ENCODE assay signal across 8 cellular contexts in genomic region chr19:36214388-36215275, GRCh38. TPM values are rescaled to one million over a fixed set of nuclear protein-coding genes. Genes with fewer than 3 reads are reported as not detected.
DNase-seq lines count a peak whose midpoint lies in the region; ATAC-seq and TF ChIP-seq lines count a peak whose summit lies in the region.

Gene ZNF146 (plus strand): TSS chr19:36215106. CDS start chr19:36236441, 21,335 bp downstream.
Gene ZNF565 (minus strand): TSS chr19:36214665. CDS start chr19:36201985, 12,680 bp downstream.

- CTCF ChIA-PET in GM10248 (lab: Yijun Ruan, JAX), result interaction anchor here (1.1 kb wide), 1 partner anchor 154 kb away, joined by 4 read pairs; no protein-coding TSS in a partner anchor

- DNase-seq in GM10248 (ENCODE audit: extremely low spot score) (peak; percentile 95), NCI-H1048 (lab: John Stamatoyannopoulos, UW) (peak; percentile 92), SK-N-DZ (ENCODE audit: low spot score) (peak; percentile 98), glomerular visceral epithelial cell (ENCODE audit: extremely low spot score) (peak; percentile 99), occipital lobe (lab: John Stamatoyannopoulos, UW) (peak; percentile 97)
- peak; percentile 98 for DNase-seq in activated naive CD4-positive, alpha-beta T cell treated with anti-CD3 and anti-CD28 coated beads, Interleukin-2, amount 50 U/mL, for 16 hours

- POLR2A ChIA-PET in GM10248 (lab: Yijun Ruan, JAX), result interaction anchor here (0.5 to 1.3 kb wide), 5 partner anchors 33 to 1219 kb away, joined by 3 to 10 read pairs (median 7); partner anchors contain the start of genes ZFP14, ZNF345 and ZNF527

- no peak for TF ChIP-seq CTCF in GM10248 (IDR thresholded peaks at IDR 0.05; ENCODE audit: control extremely low read depth, extremely low read depth, low read depth, missing control alignments)

- ATAC-seq in HG02588 (IDR thresholded peaks at IDR 0.05; ENCODE audit: unreplicated experiment), result peak; percentile 90

- peak within 1 kb of the TSS; percentile 95 for H3K27ac ChIP-seq in temporal lobe (ENCODE audit: low read depth, low read length)

RNA-seq across cellular contexts. Expression of gene ZNF146, which starts in this region (rescaled TPM):
- polyA plus RNA-seq in SK-N-DZ (2014; cell fraction: cytosol; rRNA removed), result 145 and 146 TPM in 2 replicates
- 70.3 and 83.7 TPM in 2 replicates for polyA plus RNA-seq in SK-N-DZ (2014; cell fraction: nucleus; rRNA removed)
- 86.9 TPM for total RNA-seq in occipital lobe
- 87.8 TPM for total RNA-seq in temporal lobe

RNA-seq across cellular contexts. Expression of gene ZNF565, which starts in this region (rescaled TPM):
- polyA plus RNA-seq in SK-N-DZ (2014; cell fraction: cytosol; rRNA removed), result 3.4 and 5.0 TPM in 2 replicates
- 2.6 and 3.3 TPM in 2 replicates for polyA plus RNA-seq in SK-N-DZ (2014; cell fraction: nucleus; rRNA removed)
- total RNA-seq in occipital lobe, result 21.7 TPM
- total RNA-seq in temporal lobe, result 18.4 TPM

Comparison
In these comparisons a context has a peak if more than half of its experiments do, and no peak if none do; other contexts are left out.
1. Peak in every context shown above with its lines: DNase-seq, ATAC-seq and H3K27ac ChIP-seq.